Comparison of ENCODE assay signal across 14 cellular contexts in genomic region chr7:35630024-35630423, GRCh38.
"Had no signal": no experiment of that assay in that cellular context is flagged by ENCODE, and none has a peak within 500 bp of the region (broad histone marks: within the 10 kb centered on the region; RNA-seq: fewer than 3 reads in every experiment).

No MANE protein-coding gene starts in this region.

- H3K27me3 ChIP-seq: right lobe of liver, testis, upper lobe of right lung had no signal

- H3K4me3 ChIP-seq: psoas muscle, right lobe of liver, SK-N-MC, testis, upper lobe of right lung had no signal

- DNase-seq: activated effector memory CD4-positive, alpha-beta T cell treated with Interleukin-2 at 50 U/mL for 16 hours; activated T-cell treated with anti-CD3 and anti-CD28 coated beads for 4 hours; cerebellar nuclear complex; hippocampal formation; occipital lobe; psoas muscle; right lobe of liver; stimulated activated naive CD4-positive, alpha-beta T cell treated with Interleukin-2 at 50 U/mL for 16 hours; T-cell; T1000; testis; upper lobe of right lung had no signal

- H3K9me3 ChIP-seq: psoas muscle, right lobe of liver, testis, upper lobe of right lung had no signal

- ATAC-seq: psoas muscle, right lobe of liver, T-cell, upper lobe of right lung had no signal

- H3K4me1 ChIP-seq: psoas muscle, right lobe of liver, testis, upper lobe of right lung had no signal

- H3K9me3 Mint-ChIP-seq: mesothelial cell of epicardium, T-cell had no signal

- H3K27me3 Mint-ChIP-seq: T-cell had no signal

- H3K27ac ChIP-seq: psoas muscle, right lobe of liver, SK-N-MC, testis, upper lobe of right lung had no signal

- H3K4me3 Mint-ChIP-seq: mesothelial cell of epicardium, T-cell had no signal

- H3K27ac Mint-ChIP-seq: mesothelial cell of epicardium had no signal

- H3K4me1 Mint-ChIP-seq: mesothelial cell of epicardium, T-cell had no signal
